24 cellular contexts compared by ENCODE assay signal in the genomic region with DNA sequence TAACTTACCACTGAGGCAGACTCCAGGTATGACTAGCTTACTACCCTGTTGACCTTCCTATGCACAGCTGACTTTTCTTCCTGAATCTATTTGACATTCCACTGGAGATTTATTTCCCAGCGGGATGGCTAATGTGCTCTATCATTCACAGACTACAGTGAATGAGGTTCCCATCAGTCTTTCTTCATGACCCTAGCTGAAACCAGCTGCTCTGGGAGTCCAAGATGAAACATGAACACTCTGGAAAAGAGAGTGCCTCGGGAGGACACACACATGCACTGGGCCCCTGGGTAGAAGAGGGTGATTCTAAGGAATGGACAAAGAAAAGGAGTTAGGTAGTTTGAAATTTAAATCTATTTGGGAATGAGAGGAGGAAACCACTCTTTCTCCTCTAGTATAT.
DNase-seq lines count a peak whose midpoint lies in the region; ATAC-seq and TF ChIP-seq lines count a peak whose summit lies in the region.
"Had no signal": no experiment of that assay in that cellular context is flagged by ENCODE, and none has a peak within 500 bp of the region (broad histone marks: within the 10 kb centered on the region; RNA-seq: fewer than 3 reads in every experiment).

No MANE protein-coding gene starts in this region.

- POLR2A ChIA-PET in IMR-90 (lab: Charles Lee; ENCODE audit: unreplicated experiment) = no interaction called here
- POLR2A ChIA-PET in activated CD4-positive, alpha-beta memory T cell treated with anti-CD3 and anti-CD28 coated beads, Interleukin-2, amount 10 ng/mL, durations not matched to agents 7 days and 5 days (lab: Charles Lee) = no interaction called here

- H3K9me3 Mint-ChIP-seq in Calu3 (ENCODE audit: low read depth, unreplicated experiment) (no peaks in the 10 kb centered on the region), progenitor cell of endocrine pancreas (ENCODE audit: low read depth) (peaks cover 6% of the 10 kb centered on the region)
- no peaks in the 10 kb centered on the region for H3K9me3 Mint-ChIP-seq in activated CD4-positive, alpha-beta memory T cell treated with anti-CD3 and anti-CD28 coated beads, Interleukin-2, amount 10 ng/mL, durations not matched to agents 7 days and 5 days
- H3K9me3 Mint-ChIP-seq: activated naive CD8-positive, alpha-beta T cell treated with anti-CD3 and anti-CD28 coated beads, Interleukin-2, amount 50 U/mL, for 24 hours; activated T-helper 1 cell treated with anti-CD3 and anti-CD28 coated beads, Interleukin-12 subunit alpha, Interleukin-12 subunit beta, Interleukin-2, Interleukin-4 antibody, amounts not matched to agents 30 ng/mL and 10 ng/mL and 1 ng/mL, durations not matched to agents 14 hours and 24 hours and 36 hours had no signal

- peak overlapping the region; percentile 46; the same call in 1 of the 2 replicates for H4K91ac ChIP-seq in IMR-90 (ENCODE audit: insufficient read depth, low read depth, low read length)

- no peak overlapping the region for H3K4me3 Mint-ChIP-seq in Calu3 (ENCODE audit: low read depth, unreplicated experiment)
- no peak overlapping the region for H3K4me3 Mint-ChIP-seq in progenitor cell of endocrine pancreas (ENCODE audit: low read depth)
- no peak overlapping the region for H3K4me3 Mint-ChIP-seq in activated CD4-positive, alpha-beta memory T cell treated with anti-CD3 and anti-CD28 coated beads, Interleukin-2, amount 10 ng/mL, durations not matched to agents 7 days and 5 days
- H3K4me3 Mint-ChIP-seq: activated naive CD8-positive, alpha-beta T cell treated with anti-CD3 and anti-CD28 coated beads, Interleukin-2, amount 50 U/mL, for 24 hours; activated T-helper 1 cell treated with anti-CD3 and anti-CD28 coated beads, Interleukin-12 subunit alpha, Interleukin-12 subunit beta, Interleukin-2, Interleukin-4 antibody, amounts not matched to agents 30 ng/mL and 10 ng/mL and 1 ng/mL, durations not matched to agents 14 hours and 24 hours and 36 hours; CD8-positive, alpha-beta memory T cell; naive thymus-derived CD8-positive, alpha-beta T cell had no signal

- peak overlapping the region; percentile 73; the same call in 1 of the 2 replicates for H3K14ac ChIP-seq in IMR-90 (replicated peaks; ENCODE audit: low read depth, low read length)

- no peaks in the 10 kb centered on the region for H3K36me3 ChIP-seq in IMR-90 (ENCODE audit: control insufficient read depth, insufficient read depth, low read length)
- no peaks in the 10 kb centered on the region for H3K36me3 ChIP-seq in cardiac muscle cell
- H3K36me3 ChIP-seq: prostate gland, tibial artery had no signal

- H2BK20ac ChIP-seq in IMR-90 (ENCODE audit: low read depth, low read length) = peak overlapping the region; percentile 50

- peaks cover 10% of the 10 kb centered on the region; the same call in 1 of the 2 replicates for H4K20me1 ChIP-seq in IMR-90 (ENCODE audit: insufficient read depth, low read length)

- peak overlapping the region; percentile 62; the same call in 1 of the 3 replicates for H2BK15ac ChIP-seq in IMR-90 (ENCODE audit: low read depth, low read length)

- peak overlapping the region; percentile 52; the same call in 1 of the 2 replicates for H3K23ac ChIP-seq in IMR-90 (ENCODE audit: low read depth, low read length)

- ATAC-seq in IMR-90 (ENCODE audit: low read depth) = no peak
- ATAC-seq in GM21576 (IDR thresholded peaks at IDR 0.05; ENCODE audit: unreplicated experiment) = no peak
- no peak for ATAC-seq in GM19395 (IDR thresholded peaks at IDR 0.05; ENCODE audit: unreplicated experiment)
- ATAC-seq: activated CD4-positive, CD25-positive, alpha-beta regulatory T cell treated with anti-CD3 and anti-CD28 coated beads, Interleukin-2, amount 50 U/mL, for 24 hours; activated naive CD8-positive, alpha-beta T cell treated with anti-CD3 and anti-CD28 coated beads, Interleukin-2, amount 50 U/mL, for 24 hours; esophagus mucosa; naive thymus-derived CD8-positive, alpha-beta T cell had no signal

- H3K4me1 ChIP-seq in IMR-90 (ENCODE audit: control insufficient read depth, insufficient read depth, low read length) (peaks cover 8% of the 10 kb centered on the region), cardiac muscle cell (ENCODE audit: low read depth) (peaks cover 22% of the 10 kb centered on the region)
- H3K4me1 ChIP-seq: prostate gland had no signal

- in situ Hi-C loops in IMR-90 (cut with MboI; ENCODE audit: low sequenced_read_pairs) = no loop called here

- H3K18ac ChIP-seq in IMR-90 (ENCODE audit: low read depth, low read length) = peak overlapping the region; percentile 66; the same call in 1 of the 2 replicates

- H3K4me1 Mint-ChIP-seq in Calu3 (ENCODE audit: low read depth, unreplicated experiment) (peaks cover 63% of the 10 kb centered on the region), progenitor cell of endocrine pancreas (ENCODE audit: low read depth) (peaks cover 53% of the 10 kb centered on the region)
- H3K4me1 Mint-ChIP-seq in activated CD4-positive, alpha-beta memory T cell treated with anti-CD3 and anti-CD28 coated beads, Interleukin-2, amount 10 ng/mL, durations not matched to agents 7 days and 5 days = no peaks in the 10 kb centered on the region
- H3K4me1 Mint-ChIP-seq: CD8-positive, alpha-beta memory T cell; naive thymus-derived CD8-positive, alpha-beta T cell had no signal

- peak overlapping the region; percentile 16; the same call in 1 of the 2 replicates for H3K4me2 ChIP-seq in IMR-90 (ENCODE audit: low read depth, low read length)

- H4K8ac ChIP-seq in IMR-90 (ENCODE audit: low read depth in 2 of 2, low read length in 2 of 2) = peak overlapping the region in 1 of 2 experiments; percentile 49; a peak in 1 of 4 replicates

- H2BK120ac ChIP-seq in IMR-90 (ENCODE audit: low read depth, low read length) = peak overlapping the region; percentile 58

- no peak for TF ChIP-seq CTCF in Calu3 (IDR thresholded peaks at IDR 0.05; ENCODE audit: unreplicated experiment)
- TF ChIP-seq CTCF in IMR-90 (conservative IDR thresholded peaks at IDR 0.05; ENCODE audit: low read depth, low read length) = no peak
- TF ChIP-seq CTCF in cardiac muscle cell (IDR thresholded peaks at IDR 0.05; ENCODE audit: low read depth, low read length) = no peak
- TF ChIP-seq CTCF in progenitor cell of endocrine pancreas (IDR thresholded peaks at IDR 0.05; ENCODE audit: unreplicated experiment) = no peak

- CTCF ChIA-PET in Calu3 (lab: Charles Lee) = interaction anchor here (1.4 kb wide), 1 partner anchor 27 kb away, joined by 4 read pairs; no protein-coding TSS in a partner anchor
- CTCF ChIA-PET in IMR-90 (lab: Yijun Ruan, JAX) = interaction anchor here (0.6 kb wide), 1 partner anchor 125 kb away, joined by 11 read pairs; no protein-coding TSS in a partner anchor
- CTCF ChIA-PET in activated CD4-positive, alpha-beta memory T cell treated with anti-CD3 and anti-CD28 coated beads, Interleukin-2, amount 10 ng/mL, durations not matched to agents 7 days and 5 days (lab: Charles Lee) = interaction anchor here (0.7 kb wide), 1 partner anchor 17 kb away, joined by 3 read pairs; no protein-coding TSS in a partner anchor

- H3K79me1 ChIP-seq in IMR-90 (ENCODE audit: low read depth in 1 of 2, low read length in 2 of 2) = peaks cover 18 to 62% of the 10 kb centered on the region in 2 experiments

- H2BK5ac ChIP-seq in IMR-90 (ENCODE audit: low read depth, low read length, poor library complexity, severe bottlenecking) = peak overlapping the region; percentile 61

- H3K4me3 ChIP-seq in IMR-90 (ENCODE audit: insufficient read depth, low read depth, low read length) (no peak overlapping the region), cardiac muscle cell (no peak overlapping the region)
- H3K4me3 ChIP-seq: lung, prostate gland, tibial artery had no signal

- DNase-seq in Calu3 (no peak), IMR-90 (no peak), cardiac muscle cell (ENCODE audit: low read depth in 1 of 2, low spot score in 1 of 2) (no peak), progenitor cell of endocrine pancreas (ENCODE audit: low spot score, unreplicated experiment) (no peak)
- DNase-seq in activated CD4-positive, alpha-beta memory T cell treated with anti-CD3 and anti-CD28 coated beads, Interleukin-2, amount 10 ng/mL, durations not matched to agents 7 days and 5 days = no peak
- no peak for DNase-seq in activated naive CD4-positive, alpha-beta T cell (lab: John Stamatoyannopoulos, UW)
- DNase-seq: activated naive CD8-positive, alpha-beta T cell treated with anti-CD3 and anti-CD28 coated beads, Interleukin-2, amount 50 U/mL, for 24 hours; CD8-positive, alpha-beta memory T cell; DND-41; Karpas-422; naive thymus-derived CD8-positive, alpha-beta T cell; NCI-H1105 treated with DMSO at 0.1 percent for 48 hours; NCI-H2107; NCI-H524; SIG-M5; T-helper 2 cell; tibial artery had no signal

- H3K27ac ChIP-seq in IMR-90 (ENCODE audit: insufficient read depth, low read length) (no peak overlapping the region), cardiac muscle cell (peak overlapping the region; percentile 44)
- H3K27ac ChIP-seq: prostate gland, tibial artery had no signal

- H3K9me1 ChIP-seq in IMR-90 (ENCODE audit: insufficient read depth, low read length) = peaks cover 13% of the 10 kb centered on the region

- H3K27me3 ChIP-seq in IMR-90 (ENCODE audit: control insufficient read depth, insufficient read depth, low read length) (no peaks in the 10 kb centered on the region), cardiac muscle cell (no peaks in the 10 kb centered on the region)
- H3K27me3 ChIP-seq: tibial artery had no signal

- intact Hi-C loops in Calu3 (cut with micrococcal nuclease; ENCODE audit: unreplicated experiment) = no loop called here
- intact Hi-C loops in IMR-90 (cut with micrococcal nuclease) = no loop called here

- H3K56ac ChIP-seq in IMR-90 (ENCODE audit: extremely low read depth, insufficient read depth, low read length) = no peak overlapping the region

- H2AFZ ChIP-seq in IMR-90 (replicated peaks; ENCODE audit: low read length, poor library complexity) = no peak overlapping the region

- BruUV-seq in Calu3 (replicated peaks; lab: Mats Ljungman, UMichigan) = no TSS peak
- BruUV-seq in IMR-90 (replicated peaks; lab: Mats Ljungman, UMichigan) = no TSS peak

- TF ChIP-seq RAD21 in IMR-90 (IDR thresholded peaks at IDR 0.05; ENCODE audit: low read length) = no peak

- TF ChIP-seq POLR2A in IMR-90 (IDR thresholded peaks at IDR 0.05; ENCODE audit: low read depth, low read length) = no peak

- no peaks in the 10 kb centered on the region for H3K27me3 Mint-ChIP-seq in Calu3 (ENCODE audit: unreplicated experiment)
- H3K27me3 Mint-ChIP-seq in progenitor cell of endocrine pancreas = no peaks in the 10 kb centered on the region
- no peaks in the 10 kb centered on the region for H3K27me3 Mint-ChIP-seq in activated CD4-positive, alpha-beta memory T cell treated with anti-CD3 and anti-CD28 coated beads, Interleukin-2, amount 10 ng/mL, durations not matched to agents 7 days and 5 days
- H3K27me3 Mint-ChIP-seq: activated naive CD8-positive, alpha-beta T cell treated with anti-CD3 and anti-CD28 coated beads, Interleukin-2, amount 50 U/mL, for 24 hours; CD8-positive, alpha-beta memory T cell; naive thymus-derived CD8-positive, alpha-beta T cell had no signal

- no peak overlapping the region for H3K9ac ChIP-seq in IMR-90 (ENCODE audit: low read depth, low read length)

- H2AK9ac ChIP-seq in IMR-90 (replicated peaks; ENCODE audit: low read depth, low read length, poor library complexity) = no peak overlapping the region

- H2AK5ac ChIP-seq in IMR-90 (ENCODE audit: low read depth, low read length) = peak overlapping the region; percentile 76; the same call in 1 of the 2 replicates

- peaks cover 16% of the 10 kb centered on the region for H3K36me3 Mint-ChIP-seq in Calu3 (ENCODE audit: insufficient read depth, unreplicated experiment)
- peaks cover 8% of the 10 kb centered on the region for H3K36me3 Mint-ChIP-seq in progenitor cell of endocrine pancreas (ENCODE audit: insufficient read depth)
- no peaks in the 10 kb centered on the region for H3K36me3 Mint-ChIP-seq in activated CD4-positive, alpha-beta memory T cell treated with anti-CD3 and anti-CD28 coated beads, Interleukin-2, amount 10 ng/mL, durations not matched to agents 7 days and 5 days (ENCODE audit: low read depth)
- H3K36me3 Mint-ChIP-seq: CD8-positive, alpha-beta memory T cell; naive thymus-derived CD8-positive, alpha-beta T cell had no signal

- dilution Hi-C loops in IMR-90 (cut with HindIII; ENCODE audit: low sequenced_read_pairs, unreplicated experiment) = no loop called here

- H4K5ac ChIP-seq in IMR-90 (ENCODE audit: low read depth, low read length) = peak overlapping the region; percentile 15; the same call in 1 of the 2 replicates

- 86% methylated on average over 1 of the region's 2 CpGs; no CpG with 5 or more reads in 1 of the 2 experiments for WGBS in IMR-90 (ENCODE audit: extremely low coverage in 2 of 2, insufficient read length in 1 of 2), 2 experiments

- peak overlapping the region; percentile 73 for H3K4ac ChIP-seq in IMR-90 (ENCODE audit: low read depth, low read length)

- H3K27ac Mint-ChIP-seq in Calu3 (ENCODE audit: unreplicated experiment) = peak overlapping the region; percentile 94
- peak overlapping the region; percentile 89 for H3K27ac Mint-ChIP-seq in progenitor cell of endocrine pancreas
- no peak overlapping the region for H3K27ac Mint-ChIP-seq in activated CD4-positive, alpha-beta memory T cell treated with anti-CD3 and anti-CD28 coated beads, Interleukin-2, amount 10 ng/mL, durations not matched to agents 7 days and 5 days
- H3K27ac Mint-ChIP-seq: activated naive CD8-positive, alpha-beta T cell treated with anti-CD3 and anti-CD28 coated beads, Interleukin-2, amount 50 U/mL, for 24 hours; activated T-helper 1 cell treated with anti-CD3 and anti-CD28 coated beads, Interleukin-12 subunit alpha, Interleukin-12 subunit beta, Interleukin-2, Interleukin-4 antibody, amounts not matched to agents 30 ng/mL and 10 ng/mL and 1 ng/mL, durations not matched to agents 14 hours and 24 hours and 36 hours; naive thymus-derived CD8-positive, alpha-beta T cell had no signal

- H3K9me3 ChIP-seq in IMR-90 (ENCODE audit: control insufficient read depth, insufficient read depth, low read length) (no peaks in the 10 kb centered on the region), cardiac muscle cell (ENCODE audit: low read depth) (no peaks in the 10 kb centered on the region)
- H3K9me3 ChIP-seq: prostate gland, tibial artery had no signal
